Comparison of ENCODE assay signal across 14 cellular contexts in the genomic region with DNA sequence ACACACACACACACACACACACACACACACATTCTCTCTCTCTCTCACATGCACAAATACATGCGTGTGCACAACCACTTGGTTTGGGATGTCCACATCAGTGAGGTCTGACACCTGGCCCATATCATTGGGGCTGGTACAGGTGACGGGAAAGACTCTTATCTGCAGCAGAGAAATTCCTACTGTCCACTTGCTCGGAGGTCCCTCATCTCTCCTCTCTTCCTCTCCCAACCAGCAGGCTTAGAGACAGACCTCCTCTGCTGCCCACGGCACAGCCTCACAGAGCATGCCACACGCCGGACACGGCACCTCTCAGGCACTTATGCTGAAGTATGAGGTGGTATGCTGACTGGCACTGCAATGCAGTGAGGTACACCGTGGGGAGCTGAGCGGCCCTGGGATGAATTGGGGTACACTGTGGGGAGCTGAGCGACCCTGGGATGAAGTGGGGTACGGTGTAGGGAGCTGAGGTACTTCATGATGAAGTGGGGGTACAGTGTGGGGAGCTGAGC.
"Had no signal": no experiment of that assay in that cellular context is flagged by ENCODE, and none has a peak within 500 bp of the region (broad histone marks: within the 10 kb centered on the region; RNA-seq: fewer than 3 reads in every experiment).

No MANE protein-coding gene starts in this region.

- H3K36me3 ChIP-seq: colonic mucosa, ovary, right atrium auricular region, sigmoid colon, suprapubic skin, thyroid gland had no signal

- H3K9me3 Mint-ChIP-seq: naive B cell, nephron had no signal

- H3K27me3 ChIP-seq: colonic mucosa, ovary, right atrium auricular region, sigmoid colon, suprapubic skin, thyroid gland had no signal

- DNase-seq: colonic mucosa; dermis blood vessel endothelial cell; erythroblast; foreskin keratinocyte; mesendoderm; naive B cell; ovary; sigmoid colon; stimulated activated naive CD8-positive, alpha-beta T cell treated with anti-CD3 and anti-CD28 coated beads, Interleukin-15, Interleukin-2, amounts not matched to agents 100 U/mL and 50 U/mL, for 24 hours; thyroid gland had no signal

- ATAC-seq: foreskin keratinocyte; stimulated activated naive CD8-positive, alpha-beta T cell treated with anti-CD3 and anti-CD28 coated beads, Interleukin-15, Interleukin-2, amounts not matched to agents 100 U/mL and 50 U/mL, for 24 hours had no signal

- H3K36me3 Mint-ChIP-seq: naive B cell had no signal

- H3K4me3 ChIP-seq: colonic mucosa, ovary, right atrium auricular region, sigmoid colon, skin epidermis, suprapubic skin, thyroid gland had no signal

- H3K27ac ChIP-seq: colonic mucosa, foreskin keratinocyte, ovary, right atrium auricular region, sigmoid colon, skin epidermis, suprapubic skin, thyroid gland had no signal

- H3K4me1 ChIP-seq: colonic mucosa, foreskin keratinocyte, right atrium auricular region, sigmoid colon, suprapubic skin, thyroid gland had no signal

- H3K9me3 ChIP-seq: colonic mucosa, ovary, right atrium auricular region, sigmoid colon, suprapubic skin, thyroid gland had no signal

- H3K4me3 Mint-ChIP-seq: nephron had no signal
